11 cellular contexts compared by ENCODE assay signal in genomic region chr14:62081012-62081612, GRCh38.
DNase-seq lines count a peak whose midpoint lies in the region; ATAC-seq and TF ChIP-seq lines count a peak whose summit lies in the region.
"Had no signal": no experiment of that assay in that cellular context is flagged by ENCODE, and none has a peak within 500 bp of the region (broad histone marks: within the 10 kb centered on the region; RNA-seq: fewer than 3 reads in every experiment).

No MANE protein-coding gene starts in this region.

- ATAC-seq in GM18498 (IDR thresholded peaks at IDR 0.05; ENCODE audit: unreplicated experiment): peak; percentile 92
- ATAC-seq in GM19463 (IDR thresholded peaks at IDR 0.05; ENCODE audit: unreplicated experiment): peak; percentile 89
- ATAC-seq in HG03039 (IDR thresholded peaks at IDR 0.05; ENCODE audit: unreplicated experiment): peak; percentile 94
- ATAC-seq in activated T-cell treated with anti-CD3 and anti-CD28 coated beads, Interleukin-2, amount 50 U/mL, for 4 hours: no peak

- TF ChIP-seq CTCF in uterus (IDR thresholded peaks at IDR 0.05): no peak

- DNase-seq in NOMO-1 treated with dmso at 0.1 percent for 144 hours (lab: John Stamatoyannopoulos, UW; ENCODE audit: unreplicated experiment): peak; percentile 13
- no peak for DNase-seq in activated T-cell treated with anti-CD3 and anti-CD28 coated beads, Interleukin-2, amount 50 U/mL, for 4 hours
- DNase-seq in RKO (ENCODE audit: low spot score): no peak
- DNase-seq in mucosa of gallbladder (ENCODE audit: low spot score): no peak
- DNase-seq in uterus: no peak
- DNase-seq: CD4-positive, alpha-beta T cell; lower lobe of right lung had no signal

- no peak overlapping the region for H3K4me3 ChIP-seq in uterus
- H3K4me3 ChIP-seq: lower lobe of right lung had no signal

- no peaks in the 10 kb centered on the region for H3K27me3 ChIP-seq in uterus

- peaks cover 36% of the 10 kb centered on the region for H3K4me1 Mint-ChIP-seq in activated T-cell treated with anti-CD3 and anti-CD28 coated beads, Interleukin-2, amount 50 U/mL, for 4 hours (ENCODE audit: low read depth)

- no peaks in the 10 kb centered on the region for H3K36me3 Mint-ChIP-seq in activated T-cell treated with anti-CD3 and anti-CD28 coated beads, Interleukin-2, amount 50 U/mL, for 4 hours (ENCODE audit: insufficient read depth)

- H3K4me3 Mint-ChIP-seq in activated T-cell treated with anti-CD3 and anti-CD28 coated beads, Interleukin-2, amount 50 U/mL, for 4 hours: no peak overlapping the region
- H3K4me3 Mint-ChIP-seq: CD4-positive, alpha-beta T cell had no signal

- no peaks in the 10 kb centered on the region for H3K9me3 ChIP-seq in uterus

- H3K27me3 Mint-ChIP-seq in activated T-cell treated with anti-CD3 and anti-CD28 coated beads, Interleukin-2, amount 50 U/mL, for 4 hours (ENCODE audit: low read depth): no peaks in the 10 kb centered on the region
- H3K27me3 Mint-ChIP-seq: CD4-positive, alpha-beta T cell had no signal

- H3K9me3 Mint-ChIP-seq in activated T-cell treated with anti-CD3 and anti-CD28 coated beads, Interleukin-2, amount 50 U/mL, for 4 hours: peaks cover 9% of the 10 kb centered on the region

- intact Hi-C loops in uterus (cut with DNase I; ENCODE audit: low total_unique reads): no loop called here

- TF ChIP-seq POLR2A in uterus (IDR thresholded peaks at IDR 0.05): no peak

- H3K27ac ChIP-seq in uterus: no peak overlapping the region
- H3K27ac ChIP-seq: lower lobe of right lung, VCaP had no signal

- H3K4me1 ChIP-seq in uterus: no peaks in the 10 kb centered on the region
- H3K4me1 ChIP-seq: lower lobe of right lung had no signal

- H3K36me3 ChIP-seq in uterus: no peaks in the 10 kb centered on the region
- H3K36me3 ChIP-seq: lower lobe of right lung had no signal

Comparison
In these comparisons a context has a peak if more than half of its experiments do, and no peak if none do; other contexts are left out.
1. ATAC-seq: peak in GM18498 (single experiment), GM19463 (single experiment) and HG03039 (single experiment); none in activated T-cell treated with anti-CD3 and anti-CD28 coated beads, Interleukin-2, amount 50 U/mL, for 4 hours (0 of 2).